In genomic region chr4:68070302-68070701, GRCh38 we compare ENCODE assay signal across 27 cellular contexts. TPM values are rescaled to one million over a fixed set of nuclear protein-coding genes. Genes with fewer than 3 reads are reported as not detected.
"Had no signal": no experiment of that assay in that cellular context is flagged by ENCODE, and none has a peak within 500 bp of the region (broad histone marks: within the 10 kb centered on the region; RNA-seq: fewer than 3 reads in every experiment).

No MANE protein-coding gene starts in this region.

- H3K27ac ChIP-seq: esophagus squamous epithelium, gastroesophageal sphincter, hepatocyte, neural progenitor cell, ovary, right atrium auricular region, sigmoid colon, suprapubic skin, thyroid gland, upper lobe of left lung, uterus had no signal

- H3K36me3 Mint-ChIP-seq: mesothelial cell of epicardium; natural killer cell treated with Interleukin-12 subunit alpha and Interleukin-12 subunit beta and Interleukin-15 and Interleukin-18, amount 100 ng/mL, for 72 hours; neural progenitor cell had no signal

- H3K4me3 Mint-ChIP-seq: mesothelial cell of epicardium; natural killer cell treated with Interleukin-12 subunit alpha and Interleukin-12 subunit beta and Interleukin-15 and Interleukin-18, amount 100 ng/mL, for 72 hours; neural progenitor cell had no signal

- DNase-seq: effector memory CD4-positive, alpha-beta T cell; esophagus squamous epithelium; foreskin fibroblast; head of caudate nucleus; mammary epithelial cell; nucleus accumbens; ovary; sigmoid colon; small intestine; stimulated activated CD4-positive, alpha-beta T cell treated with anti-CD3 and anti-CD28 coated beads, Interleukin-12 subunit alpha, Interleukin-12 subunit beta, amount 100 ng/mL, for 4 hours; stimulated activated naive CD8-positive, alpha-beta T cell treated with anti-CD3 and anti-CD28 coated beads, Interleukin-15, Interleukin-2, amounts not matched to agents 100 U/mL and 50 U/mL, for 24 hours; thyroid gland; upper lobe of left lung; uterus had no signal

- H2AFZ ChIP-seq: hepatocyte, neural progenitor cell had no signal

- H3K9me3 ChIP-seq: esophagus squamous epithelium, gastroesophageal sphincter, ovary, right atrium auricular region, sigmoid colon, suprapubic skin, thyroid gland, upper lobe of left lung, uterus had no signal

- H3K27me3 ChIP-seq: esophagus squamous epithelium, gastroesophageal sphincter, hepatocyte, neural progenitor cell, ovary, right atrium auricular region, sigmoid colon, suprapubic skin, thyroid gland, upper lobe of left lung, uterus had no signal

- H3K9ac ChIP-seq: neural progenitor cell had no signal

- H3K4me1 ChIP-seq: esophagus squamous epithelium, gastroesophageal sphincter, right atrium auricular region, sigmoid colon, suprapubic skin, thyroid gland, upper lobe of left lung, uterus had no signal

- H3K9me3 Mint-ChIP-seq: mesothelial cell of epicardium; natural killer cell treated with Interleukin-12 subunit alpha and Interleukin-12 subunit beta and Interleukin-15 and Interleukin-18, amount 100 ng/mL, for 72 hours; neural progenitor cell had no signal

- ATAC-seq: gastroesophageal sphincter; left lobe of liver; natural killer cell treated with Interleukin-12 subunit alpha and Interleukin-12 subunit beta and Interleukin-15 and Interleukin-18, amount 100 ng/mL, for 72 hours; stimulated activated naive CD8-positive, alpha-beta T cell treated with anti-CD3 and anti-CD28 coated beads, Interleukin-15, Interleukin-2, amounts not matched to agents 100 U/mL and 50 U/mL, for 24 hours had no signal

- H3K4me2 ChIP-seq: hepatocyte, neural progenitor cell had no signal

- H3K4me3 ChIP-seq: esophagus squamous epithelium, gastroesophageal sphincter, hepatocyte, neural progenitor cell, ovary, right atrium auricular region, sigmoid colon, suprapubic skin, thyroid gland, upper lobe of left lung, uterus had no signal

- FAIRE-seq: islet of Langerhans, small intestine had no signal

- H3K36me3 ChIP-seq: esophagus squamous epithelium, gastroesophageal sphincter, neural progenitor cell, ovary, right atrium auricular region, sigmoid colon, suprapubic skin, thyroid gland, upper lobe of left lung, uterus had no signal

- H3K27ac Mint-ChIP-seq: mesothelial cell of epicardium; natural killer cell treated with Interleukin-12 subunit alpha and Interleukin-12 subunit beta and Interleukin-15 and Interleukin-18, amount 100 ng/mL, for 72 hours; neural progenitor cell had no signal

- H3K79me2 ChIP-seq: hepatocyte had no signal

- H3K27me3 Mint-ChIP-seq: natural killer cell treated with Interleukin-12 subunit alpha and Interleukin-12 subunit beta and Interleukin-15 and Interleukin-18, amount 100 ng/mL, for 72 hours had no signal

- H3K4me1 Mint-ChIP-seq: mesothelial cell of epicardium had no signal

RNA-seq across cellular contexts. Expression of gene TMPRSS11F, which starts 59.4 kb away (rescaled TPM):
- total RNA-seq: epithelial cell of proximal tubule; left lobe of liver; mammary epithelial cell; mucosa of gallbladder; myocyte; natural killer cell treated with Interleukin-12 subunit alpha and Interleukin-12 subunit beta and Interleukin-15 and Interleukin-18, amount 100 ng/mL, for 72 hours; ovary; posterior vena cava; right atrium auricular region; sigmoid colon; thyroid gland; upper lobe of left lung; uterus had no signal
- polyA plus RNA-seq: hepatocyte, ovary, sigmoid colon, small intestine had no signal
